In genomic region chr15:101657171-101657570, GRCh38 we compare ENCODE assay signal across 17 cellular contexts. TPM values are rescaled to one million over a fixed set of nuclear protein-coding genes. Genes with fewer than 3 reads are reported as not detected.
A peak's percentile ranks its signal among the peaks of the same experiment; 100 is the strongest.
DNase-seq lines count a peak whose midpoint lies in the region; ATAC-seq lines count a peak whose summit lies in the region.
"Had no signal": no experiment of that assay in that cellular context is flagged by ENCODE, and none has a peak within 500 bp of the region (broad histone marks: within the 10 kb centered on the region; RNA-seq: fewer than 3 reads in every experiment).

No MANE protein-coding gene starts in this region.

- no peak overlapping the region for H2BK120ac ChIP-seq in trophoblast cell (ENCODE audit: insufficient read depth, low read length, poor library complexity)

- no peak overlapping the region for H2BK12ac ChIP-seq in trophoblast cell (ENCODE audit: low read length)

- no peak overlapping the region for H2AFZ ChIP-seq in trophoblast cell (ENCODE audit: insufficient read depth, low read length, poor library complexity)
- H2AFZ ChIP-seq: GM23248 had no signal

- no peak for DNase-seq in activated naive CD8-positive, alpha-beta T cell treated with anti-CD3 and anti-CD28 coated beads, Interleukin-2, amount 50 U/mL, for 24 hours
- DNase-seq in NCI-H2171 treated with DMSO at 0.1 percent for 48 hours (lab: John Stamatoyannopoulos, UW) (peak; percentile 76), trophoblast cell (no peak), NCI-H1092 treated with DMSO at 0.1 percent for 48 hours (lab: John Stamatoyannopoulos, UW) (no peak)
- no peak for DNase-seq in effector memory CD4-positive, alpha-beta T cell
- DNase-seq: Caco-2; CD4-positive, CD25-positive, alpha-beta regulatory T cell; CD8-positive, alpha-beta T cell; DND-41; GM23248; H7; HCEC 1CT had no signal

- H3K27me3 ChIP-seq in trophoblast cell (ENCODE audit: insufficient read depth, low read length): no peaks in the 10 kb centered on the region
- H3K27me3 ChIP-seq in effector memory CD4-positive, alpha-beta T cell (replicated peaks; ENCODE audit: control insufficient read depth, insufficient read depth, low read length, poor library complexity, severe bottlenecking): no peaks in the 10 kb centered on the region
- H3K27me3 ChIP-seq: BLaER1 had no signal

- peaks cover 6% of the 10 kb centered on the region for H3K79me1 ChIP-seq in trophoblast cell (ENCODE audit: low read length)

- H4K8ac ChIP-seq in trophoblast cell (ENCODE audit: low read depth, low read length): no peak overlapping the region

- no peak overlapping the region for H3K4ac ChIP-seq in trophoblast cell (ENCODE audit: low read depth, low read length)

- no peak for ATAC-seq in activated naive CD8-positive, alpha-beta T cell treated with anti-CD3 and anti-CD28 coated beads, Interleukin-2, amount 50 U/mL, for 24 hours
- ATAC-seq: CD8-positive, alpha-beta T cell had no signal

- peaks cover 15% of the 10 kb centered on the region for H3K4me1 Mint-ChIP-seq in activated naive CD8-positive, alpha-beta T cell (ENCODE audit: low read depth)
- peaks cover 20% of the 10 kb centered on the region for H3K4me1 Mint-ChIP-seq in activated naive CD8-positive, alpha-beta T cell treated with anti-CD3 and anti-CD28 coated beads, Interleukin-2, amount 50 U/mL, for 24 hours

- H2BK5ac ChIP-seq in trophoblast cell (ENCODE audit: low read depth, low read length, poor library complexity): no peak overlapping the region

- no peak overlapping the region for H3K4me3 Mint-ChIP-seq in activated naive CD8-positive, alpha-beta T cell
- H3K4me3 Mint-ChIP-seq in activated naive CD8-positive, alpha-beta T cell treated with anti-CD3 and anti-CD28 coated beads, Interleukin-2, amount 50 U/mL, for 24 hours: no peak overlapping the region
- H3K4me3 Mint-ChIP-seq: B cell; CD4-positive, CD25-positive, alpha-beta regulatory T cell; CD8-positive, alpha-beta T cell had no signal

- H3K9me3 ChIP-seq in trophoblast cell (ENCODE audit: insufficient read depth, low read depth, low read length): no peaks in the 10 kb centered on the region
- no peaks in the 10 kb centered on the region for H3K9me3 ChIP-seq in effector memory CD4-positive, alpha-beta T cell (ENCODE audit: control insufficient read depth, low read length)
- H3K9me3 ChIP-seq: BLaER1, Caco-2 had no signal

- H4K91ac ChIP-seq in trophoblast cell (ENCODE audit: low read depth, low read length): no peak overlapping the region

- H2AK5ac ChIP-seq in trophoblast cell (ENCODE audit: low read length): no peak overlapping the region

- H3K27ac Mint-ChIP-seq in activated naive CD8-positive, alpha-beta T cell: peak overlapping the region; percentile 22
- no peak overlapping the region for H3K27ac Mint-ChIP-seq in activated naive CD8-positive, alpha-beta T cell treated with anti-CD3 and anti-CD28 coated beads, Interleukin-2, amount 50 U/mL, for 24 hours
- H3K27ac Mint-ChIP-seq: B cell; CD8-positive, alpha-beta T cell had no signal

- peaks cover 5 to 6% of the 10 kb centered on the region in 2 experiments for H3K4me1 ChIP-seq in trophoblast cell (ENCODE audit: control insufficient read depth in 1 of 2, insufficient read depth in 2 of 2, low read length in 2 of 2)
- peaks cover 6% of the 10 kb centered on the region for H3K4me1 ChIP-seq in effector memory CD4-positive, alpha-beta T cell (ENCODE audit: control insufficient read depth, insufficient read depth, low read length, poor library complexity, severe bottlenecking)
- H3K4me1 ChIP-seq: Caco-2 had no signal

- peaks cover 3% of the 10 kb centered on the region for H3K79me2 ChIP-seq in trophoblast cell (ENCODE audit: control insufficient read depth, insufficient read depth, low read length, poor library complexity)

- H3K27me3 Mint-ChIP-seq in activated naive CD8-positive, alpha-beta T cell: no peaks in the 10 kb centered on the region
- no peaks in the 10 kb centered on the region for H3K27me3 Mint-ChIP-seq in activated naive CD8-positive, alpha-beta T cell treated with anti-CD3 and anti-CD28 coated beads, Interleukin-2, amount 50 U/mL, for 24 hours
- H3K27me3 Mint-ChIP-seq: B cell; CD4-positive, CD25-positive, alpha-beta regulatory T cell had no signal

- no peak overlapping the region for H3K23ac ChIP-seq in trophoblast cell (ENCODE audit: low read length)

- H3K18ac ChIP-seq in trophoblast cell (ENCODE audit: low read length): no peak overlapping the region

- peak overlapping the region; percentile 33 for H3K9ac ChIP-seq in trophoblast cell (ENCODE audit: low read length)
- H3K9ac ChIP-seq: BLaER1, GM23248 had no signal

- no peak overlapping the region for H3K4me3 ChIP-seq in trophoblast cell (ENCODE audit: low read depth, low read length)
- H3K4me3 ChIP-seq in effector memory CD4-positive, alpha-beta T cell (ENCODE audit: insufficient read depth, low read depth, low read length, poor library complexity, severe bottlenecking): no peak overlapping the region
- H3K4me3 ChIP-seq: BLaER1, GM23248 had no signal

- no CpG with 5 or more reads among the region's 10 CpGs for WGBS in trophoblast cell (ENCODE audit: extremely low coverage, insufficient coverage, insufficient read length)

- peaks cover 2 to 8% of the 10 kb centered on the region in 2 experiments for H3K36me3 ChIP-seq in trophoblast cell (ENCODE audit: control insufficient read depth in 1 of 2, insufficient read depth in 2 of 2, low read length in 2 of 2)
- peaks cover 26% of the 10 kb centered on the region for H3K36me3 ChIP-seq in effector memory CD4-positive, alpha-beta T cell (ENCODE audit: control insufficient read depth, insufficient read depth, low read length)

- no peak overlapping the region for H3K14ac ChIP-seq in trophoblast cell (ENCODE audit: low read length)

- no peak overlapping the region for H3K4me2 ChIP-seq in trophoblast cell (ENCODE audit: low read length)
- H3K4me2 ChIP-seq: BLaER1 had no signal

- no peak overlapping the region for H4K12ac ChIP-seq in trophoblast cell (ENCODE audit: low read depth, low read length)

- H3K27ac ChIP-seq in trophoblast cell (ENCODE audit: low read depth, low read length): no peak overlapping the region
- no peak overlapping the region for H3K27ac ChIP-seq in effector memory CD4-positive, alpha-beta T cell (ENCODE audit: insufficient read depth, low read length, poor library complexity, severe bottlenecking)
- H3K27ac ChIP-seq: 22Rv1, BLaER1, C4-2B, GM23248 had no signal

- H3K9me3 Mint-ChIP-seq in activated naive CD8-positive, alpha-beta T cell (ENCODE audit: low read depth): no peaks in the 10 kb centered on the region
- no peaks in the 10 kb centered on the region for H3K9me3 Mint-ChIP-seq in activated naive CD8-positive, alpha-beta T cell treated with anti-CD3 and anti-CD28 coated beads, Interleukin-2, amount 50 U/mL, for 24 hours
- H3K9me3 Mint-ChIP-seq: CD4-positive, CD25-positive, alpha-beta regulatory T cell; CD8-positive, alpha-beta T cell had no signal

- peaks cover 4% of the 10 kb centered on the region for H3K36me3 Mint-ChIP-seq in activated naive CD8-positive, alpha-beta T cell
- peaks cover 6% of the 10 kb centered on the region for H3K36me3 Mint-ChIP-seq in activated naive CD8-positive, alpha-beta T cell treated with anti-CD3 and anti-CD28 coated beads, Interleukin-2, amount 50 U/mL, for 24 hours (ENCODE audit: low read depth)

RNA-seq across cellular contexts. Expression of gene TM2D3, which starts 5.0 kb away (rescaled TPM):
- polyA plus RNA-seq in trophoblast cell (2013): 31.0 and 33.1 TPM in 2 replicates
